9 cellular contexts compared by ENCODE assay signal in the genomic region with DNA sequence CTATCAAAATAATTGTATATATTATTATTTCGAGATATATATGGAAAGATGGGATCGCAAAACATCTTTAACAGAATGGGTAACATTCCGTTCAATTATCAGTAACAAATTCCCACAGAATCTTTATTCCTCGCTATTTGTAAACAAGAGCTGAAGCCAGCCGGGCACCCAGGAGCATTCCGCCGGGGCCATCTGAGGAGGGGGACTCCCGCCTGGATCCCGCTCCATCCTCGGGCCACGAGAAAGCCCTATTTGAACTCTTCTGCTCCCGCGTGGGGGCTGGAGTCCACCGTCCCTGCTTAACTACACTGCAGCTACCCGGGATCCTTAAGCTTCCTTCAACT. TPM values are rescaled to one million over a fixed set of nuclear protein-coding genes. Genes with fewer than 3 reads are reported as not detected.
DNase-seq lines count a peak whose midpoint lies in the region; ATAC-seq and TF ChIP-seq lines count a peak whose summit lies in the region.
"Had no signal": no experiment of that assay in that cellular context is flagged by ENCODE, and none has a peak within 500 bp of the region (broad histone marks: within the 10 kb centered on the region; RNA-seq: fewer than 3 reads in every experiment).

No MANE protein-coding gene starts in this region.

- peak overlapping the region; percentile 80 for H4K8ac ChIP-seq in mesenchymal stem cell (ENCODE audit: low read length)

- H3K27ac Mint-ChIP-seq in activated naive CD4-positive, alpha-beta T cell treated with anti-CD3 and anti-CD28 coated beads, Interleukin-2, amount 10 ng/mL, durations not matched to agents 7 days and 5 days, result no peak overlapping the region
- H3K27ac Mint-ChIP-seq: activated naive CD4-positive, alpha-beta T cell treated with anti-CD3 and anti-CD28 coated beads, Interleukin-2, amount 50 U/mL, for 72 hours had no signal

- H2BK5ac ChIP-seq in mesenchymal stem cell (ENCODE audit: low read depth, low read length, poor library complexity, severe bottlenecking), result peak overlapping the region; percentile 80

- H4K91ac ChIP-seq in mesenchymal stem cell (ENCODE audit: low read length), result no peak overlapping the region

- peak overlapping the region; percentile 34 for H2BK120ac ChIP-seq in mesenchymal stem cell (ENCODE audit: low read depth, low read length)

- H3K9me3 Mint-ChIP-seq in activated naive CD4-positive, alpha-beta T cell treated with anti-CD3 and anti-CD28 coated beads, Interleukin-2, amount 10 ng/mL, durations not matched to agents 7 days and 5 days, result peaks cover 10% of the 10 kb centered on the region

- H3K27ac ChIP-seq in mesenchymal stem cell (ENCODE audit: low read length, poor library complexity, severe bottlenecking) (peak overlapping the region; percentile 83), transverse colon (peak overlapping the region in 3 of 4 donors; percentile 67 to 69 (median 69))

- no peak for TF ChIP-seq POLR2A in transverse colon (IDR thresholded peaks at IDR 0.05)

- H3K4me2 ChIP-seq in mesenchymal stem cell (ENCODE audit: low read length, poor library complexity, severe bottlenecking), result peak overlapping the region; percentile 76

- no peak for DNase-seq in activated naive CD4-positive, alpha-beta T cell treated with anti-CD3 and anti-CD28 coated beads, Interleukin-2, amount 10 ng/mL, durations not matched to agents 7 days and 5 days
- no peak for DNase-seq in activated naive CD4-positive, alpha-beta T cell (lab: John Stamatoyannopoulos, UW)
- no peak for DNase-seq in cardiac fibroblast (ENCODE audit: low read depth in 2 of 2)
- DNase-seq in mesenchymal stem cell, result no peak
- no peak for DNase-seq in transverse colon
- DNase-seq in NCI-H128 (lab: John Stamatoyannopoulos, UW; ENCODE audit: unreplicated experiment), result no peak
- DNase-seq in OCI-M1 (lab: John Stamatoyannopoulos, UW), result no peak

- H3K4me1 ChIP-seq in mesenchymal stem cell (ENCODE audit: control insufficient read depth, insufficient read depth, low read depth, low read length) (peaks cover 2% of the 10 kb centered on the region), transverse colon (peaks cover 0 to 16% (median 14%) of the 10 kb centered on the region in 4 donors)

- 0% methylated on average over 14 of the region's 15 CpGs for WGBS in mesenchymal stem cell
- 11 to 14% methylated on average over 7 to 15 of the region's 15 CpGs for WGBS in transverse colon (ENCODE audit: low coverage in 1 of 2), 2 donors

- H3K4ac ChIP-seq in mesenchymal stem cell (ENCODE audit: low read depth in 1 of 2, low read length in 2 of 2), result peak overlapping the region; percentile 2 to 51

- H3K14ac ChIP-seq in mesenchymal stem cell (ENCODE audit: low read length in 2 of 2), result no peak overlapping the region

- no peak overlapping the region for H2AK5ac ChIP-seq in mesenchymal stem cell (ENCODE audit: low read length, severe bottlenecking)

- no peak for TF ChIP-seq EP300 in transverse colon (IDR thresholded peaks at IDR 0.05; ENCODE audit: low read depth)

- peaks cover 57% of the 10 kb centered on the region for H3K27me3 Mint-ChIP-seq in activated naive CD4-positive, alpha-beta T cell treated with anti-CD3 and anti-CD28 coated beads, Interleukin-2, amount 10 ng/mL, durations not matched to agents 7 days and 5 days

- H2AFZ ChIP-seq in mesenchymal stem cell (ENCODE audit: low read depth, low read length), result peak overlapping the region; percentile 3

- peaks cover 7% of the 10 kb centered on the region for H3K36me3 Mint-ChIP-seq in activated naive CD4-positive, alpha-beta T cell treated with anti-CD3 and anti-CD28 coated beads, Interleukin-2, amount 10 ng/mL, durations not matched to agents 7 days and 5 days

- CTCF ChIA-PET in activated naive CD4-positive, alpha-beta T cell treated with anti-CD3 and anti-CD28 coated beads, Interleukin-2, amount 10 ng/mL, durations not matched to agents 7 days and 5 days (lab: Charles Lee), result interaction anchor here (1.5 kb wide), 1 partner anchor 16 kb away, joined by 4 read pairs; no protein-coding TSS in a partner anchor

- H3K23ac ChIP-seq in mesenchymal stem cell (ENCODE audit: low read length in 2 of 2), result no peak overlapping the region

- peaks cover 18% of the 10 kb centered on the region for H3K4me1 Mint-ChIP-seq in activated naive CD4-positive, alpha-beta T cell treated with anti-CD3 and anti-CD28 coated beads, Interleukin-2, amount 10 ng/mL, durations not matched to agents 7 days and 5 days

- H3K36me3 ChIP-seq in mesenchymal stem cell (ENCODE audit: control insufficient read depth in 1 of 2, insufficient read depth in 2 of 2, low read depth in 1 of 2, low read length in 2 of 2), result peaks cover 0 to 3% of the 10 kb centered on the region in 2 experiments
- H3K36me3 ChIP-seq in transverse colon, result no peaks in the 10 kb centered on the region

- H2BK12ac ChIP-seq in mesenchymal stem cell (ENCODE audit: low read length in 2 of 2), result no peak overlapping the region

- in situ Hi-C loops in transverse colon (cut with MboI; ENCODE audit: low pct_ligation_motif_present in 1 of 4, low pct_unique_long_range_greater_than_20kb in 1 of 4, low sequenced_read_pairs in 3 of 4), result no loop called here

- no peak for TF ChIP-seq CTCF in cardiac fibroblast (IDR thresholded peaks at IDR 0.05; ENCODE audit: low read depth, low read length)
- no peak for TF ChIP-seq CTCF in transverse colon (IDR thresholded peaks at IDR 0.05)

- H3K9me3 ChIP-seq in mesenchymal stem cell (ENCODE audit: control insufficient read depth, low read length), result no peaks in the 10 kb centered on the region
- no peaks in the 10 kb centered on the region for H3K9me3 ChIP-seq in transverse colon

- no peaks in the 10 kb centered on the region for H3K27me3 ChIP-seq in mesenchymal stem cell (ENCODE audit: control insufficient read depth in 1 of 2, insufficient read depth in 1 of 2, low read length in 2 of 2)
- peaks cover 40% of the 10 kb centered on the region for H3K27me3 ChIP-seq in transverse colon

- ATAC-seq in HG02759 (IDR thresholded peaks at IDR 0.05; ENCODE audit: unreplicated experiment), result no peak

- intact Hi-C loops in transverse colon (cut with DNase I; ENCODE audit: low total_unique reads), result no loop called here

- peaks cover 1% of the 10 kb centered on the region for H3K79me1 ChIP-seq in mesenchymal stem cell (replicated peaks; ENCODE audit: low read length, poor library complexity, severe bottlenecking)

- peak overlapping the region; percentile 70 to 86 for H3K4me3 ChIP-seq in cardiac fibroblast (replicated peaks in 1 of 2; ENCODE audit: low read depth in 2 of 2, low read length in 2 of 2)
- H3K4me3 ChIP-seq in mesenchymal stem cell (ENCODE audit: insufficient read depth in 1 of 2, low read depth in 1 of 2, low read length in 2 of 2), result peak overlapping the region; percentile 87 to 88
- H3K4me3 ChIP-seq in transverse colon, result peak overlapping the region; percentile 45 to 64 (median 58)

- peak overlapping the region; percentile 90 for H2BK15ac ChIP-seq in mesenchymal stem cell (ENCODE audit: low read depth, poor library complexity, severe bottlenecking)

- H3K9ac ChIP-seq in mesenchymal stem cell (ENCODE audit: low read length), result peak overlapping the region; percentile 97

- H3K18ac ChIP-seq in mesenchymal stem cell (ENCODE audit: low read depth in 1 of 2, low read length in 2 of 2), result peak overlapping the region in 1 of 2 experiments; percentile 23

- H3K4me3 Mint-ChIP-seq in activated naive CD4-positive, alpha-beta T cell treated with anti-CD3 and anti-CD28 coated beads, Interleukin-2, amount 10 ng/mL, durations not matched to agents 7 days and 5 days, result peak overlapping the region; percentile 45

RNA-seq across cellular contexts. Expression of a gene that starts 0.7 kb away (rescaled TPM):
- 13.3 TPM for polyA plus RNA-seq in mesenchymal stem cell (2013, experiment 1 of 2)
- polyA plus RNA-seq in mesenchymal stem cell (2013, experiment 2 of 2), result 13.8 TPM
- 10 to 100 TPM in 1 of 4 donors, 1 to 10 TPM in 2, not detected in 1; 1.6 to 10.9 (median 2.5) TPM for total RNA-seq in transverse colon

RNA-seq across cellular contexts. Expression of a gene that starts 14.5 kb away (rescaled TPM):
- 81.9 TPM for polyA plus RNA-seq in mesenchymal stem cell (2013, experiment 1 of 2)
- 82.4 TPM for polyA plus RNA-seq in mesenchymal stem cell (2013, experiment 2 of 2)
- 10 to 100 TPM; 22.4 to 52.9 (median 36.5) TPM for total RNA-seq in transverse colon
